ENCODE assay signal across 27 cellular contexts in the genomic region with DNA sequence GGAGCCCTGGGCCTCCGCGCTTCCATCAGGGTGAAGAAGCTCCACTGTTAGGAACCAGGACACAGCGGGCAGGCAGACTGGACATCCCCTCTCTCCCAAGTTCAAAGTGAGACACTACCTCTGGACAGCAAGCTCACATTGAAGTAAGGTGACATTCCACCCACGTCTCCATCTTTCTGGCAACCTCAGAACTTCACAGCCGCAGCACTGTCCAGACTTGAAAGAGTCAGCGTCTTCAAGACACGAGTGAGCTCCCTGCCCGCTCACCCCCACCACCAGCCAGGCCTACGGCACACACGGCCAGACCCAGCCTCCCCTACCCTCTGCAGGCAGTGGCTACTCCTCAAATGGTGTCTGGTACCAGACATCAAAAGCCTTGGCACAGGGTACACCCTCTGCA. TPM values are rescaled to one million over a fixed set of nuclear protein-coding genes. Genes with fewer than 3 reads are reported as not detected.
"Had no signal": no experiment of that assay in that cellular context is flagged by ENCODE, and none has a peak within 500 bp of the region (broad histone marks: within the 10 kb centered on the region; RNA-seq: fewer than 3 reads in every experiment).

No MANE protein-coding gene starts in this region.

- H3K27ac Mint-ChIP-seq: activated CD4-positive, alpha-beta T cell treated with anti-CD3 and anti-CD28 coated beads, Interleukin-2, amount 10 ng/mL, durations not matched to agents 24 days and 14 days; activated CD8-positive, alpha-beta memory T cell treated with anti-CD3 and anti-CD28 coated beads, Interleukin-2, amount 10 ng/mL, durations not matched to agents 7 days and 5 days; activated naive CD4-positive, alpha-beta T cell treated with anti-CD3 and anti-CD28 coated beads for 36 hours; activated naive CD8-positive, alpha-beta T cell; activated T-helper 17 cell treated with anti-CD3 and anti-CD28 coated beads, Interleukin-2, amount 50 U/mL, for 72 hours; brain; IgD-negative memory B cell; T-helper 1 cell treated with Interleukin-12 subunit alpha and Interleukin-12 subunit beta and Interleukin-4 antibody, amounts not matched to agents 30 μg/mL and 1 μg/mL, for 36 hours had no signal

- H3K27me3 Mint-ChIP-seq: activated CD4-positive, alpha-beta T cell treated with anti-CD3 and anti-CD28 coated beads, Interleukin-2, amount 10 ng/mL, durations not matched to agents 24 days and 14 days; activated CD8-positive, alpha-beta memory T cell treated with anti-CD3 and anti-CD28 coated beads, Interleukin-2, amount 10 ng/mL, durations not matched to agents 7 days and 5 days; activated naive CD8-positive, alpha-beta T cell; activated T-helper 17 cell treated with anti-CD3 and anti-CD28 coated beads, Interleukin-2, amount 50 U/mL, for 72 hours; brain; IgD-negative memory B cell had no signal

- H3K36me3 Mint-ChIP-seq: activated naive CD8-positive, alpha-beta T cell; IgD-negative memory B cell had no signal

- H3K4me3 Mint-ChIP-seq: activated CD4-positive, alpha-beta T cell treated with anti-CD3 and anti-CD28 coated beads, Interleukin-2, amount 10 ng/mL, durations not matched to agents 24 days and 14 days; activated CD8-positive, alpha-beta memory T cell treated with anti-CD3 and anti-CD28 coated beads, Interleukin-2, amount 10 ng/mL, durations not matched to agents 7 days and 5 days; activated naive CD4-positive, alpha-beta T cell treated with anti-CD3 and anti-CD28 coated beads for 36 hours; activated naive CD8-positive, alpha-beta T cell; activated T-helper 17 cell treated with anti-CD3 and anti-CD28 coated beads, Interleukin-2, amount 50 U/mL, for 72 hours; brain; IgD-negative memory B cell; T-helper 1 cell treated with Interleukin-12 subunit alpha and Interleukin-12 subunit beta and Interleukin-4 antibody, amounts not matched to agents 30 μg/mL and 1 μg/mL, for 36 hours had no signal

- H3K9ac ChIP-seq: KMS-11 had no signal

- DNase-seq: activated CD4-positive, alpha-beta T cell treated with anti-CD3 and anti-CD28 coated beads, Interleukin-2, amount 10 ng/mL, durations not matched to agents 24 days and 14 days; activated CD4-positive, CD25-positive, alpha-beta regulatory T cell treated with anti-CD3 and anti-CD28 coated beads, Interleukin-2, amount 50 U/mL, for 72 hours; activated CD8-positive, alpha-beta memory T cell treated with anti-CD3 and anti-CD28 coated beads, Interleukin-2, amount 10 ng/mL, durations not matched to agents 7 days and 5 days; activated gamma-delta T cell; activated naive CD4-positive, alpha-beta T cell treated with anti-CD3 and anti-CD28 coated beads for 36 hours; activated T-cell treated with anti-CD3 and anti-CD28 coated beads, Interleukin-2, amount 50 U/mL, for 48 hours; amygdala; cerebellar nuclear complex; MM.1S; NCI-H1105; NCI-H1436; NCI-H1694 treated with DMSO at 0.1 percent for 48 hours; NCI-H2029 treated with DMSO at 0.1 percent for 48 hours; NCI-H345; NCI-H510A; NCI-H526 treated with DMSO at 0.1 percent for 48 hours; NCI-H82; RPMI8226; SHP77 treated with DMSO at 0.1 percent for 48 hours had no signal

- H3K4me2 ChIP-seq: KMS-11 had no signal

- ATAC-seq: activated CD8-positive, alpha-beta memory T cell treated with anti-CD3 and anti-CD28 coated beads, Interleukin-2, amount 10 ng/mL, durations not matched to agents 7 days and 5 days; activated T-helper 17 cell treated with anti-CD3 and anti-CD28 coated beads, Interleukin-2, amount 50 U/mL, for 72 hours had no signal

- H3K27ac ChIP-seq: KMS-11 had no signal

- H3K9me3 Mint-ChIP-seq: activated CD4-positive, alpha-beta T cell treated with anti-CD3 and anti-CD28 coated beads, Interleukin-2, amount 10 ng/mL, durations not matched to agents 24 days and 14 days; activated naive CD4-positive, alpha-beta T cell treated with anti-CD3 and anti-CD28 coated beads for 36 hours; activated T-helper 17 cell treated with anti-CD3 and anti-CD28 coated beads, Interleukin-2, amount 50 U/mL, for 72 hours; brain; IgD-negative memory B cell; T-helper 1 cell treated with Interleukin-12 subunit alpha and Interleukin-12 subunit beta and Interleukin-4 antibody, amounts not matched to agents 30 μg/mL and 1 μg/mL, for 36 hours had no signal

RNA-seq across cellular contexts. Expression of a gene that starts 57.2 kb away (rescaled TPM):
- total RNA-seq: activated CD8-positive, alpha-beta memory T cell treated with anti-CD3 and anti-CD28 coated beads, Interleukin-2, amount 10 ng/mL, durations not matched to agents 7 days and 5 days; cardiac septum; SK-MEL-5 had no signal
- polyA plus RNA-seq: IgD-negative memory B cell had no signal
